12 cellular contexts compared by ENCODE assay signal in genomic region chr19:29928831-29929230, GRCh38. TPM values are rescaled to one million over a fixed set of nuclear protein-coding genes. Genes with fewer than 3 reads are reported as not detected.
DNase-seq lines count a peak whose midpoint lies in the region; ATAC-seq and TF ChIP-seq lines count a peak whose summit lies in the region.
"Had no signal": no experiment of that assay in that cellular context is flagged by ENCODE, and none has a peak within 500 bp of the region (broad histone marks: within the 10 kb centered on the region; RNA-seq: fewer than 3 reads in every experiment).

No MANE protein-coding gene starts in this region.

- in situ Hi-C loops in gastrocnemius medialis (cut with MboI; ENCODE audit: low sequenced_read_pairs in 4 of 4), result no loop called here

- intact Hi-C loops in gastrocnemius medialis (cut with DNase I; ENCODE audit: low total_unique reads), result no loop called here

- H3K4me1 Mint-ChIP-seq in stimulated activated naive CD8-positive, alpha-beta T cell treated with anti-CD3 and anti-CD28 coated beads, Interleukin-15, amount 100 ng/mL, for 72 hours, result peaks cover 4% of the 10 kb centered on the region

- peak; percentile 85 for ATAC-seq in GM18498 (IDR thresholded peaks at IDR 0.05; ENCODE audit: unreplicated experiment)
- peak; percentile 63 for ATAC-seq in GM19455 (IDR thresholded peaks at IDR 0.05; ENCODE audit: unreplicated experiment)
- ATAC-seq in HG02852 (IDR thresholded peaks at IDR 0.05; ENCODE audit: unreplicated experiment), result peak; percentile 71
- peak; percentile 78 for ATAC-seq in HG03565 (IDR thresholded peaks at IDR 0.05; ENCODE audit: unreplicated experiment)
- no peak for ATAC-seq in stimulated activated naive CD8-positive, alpha-beta T cell treated with anti-CD3 and anti-CD28 coated beads, Interleukin-15, amount 100 ng/mL, for 72 hours
- ATAC-seq in gastrocnemius medialis, result no peak

- H3K27ac Mint-ChIP-seq in stimulated activated naive CD8-positive, alpha-beta T cell treated with anti-CD3 and anti-CD28 coated beads, Interleukin-15, amount 100 ng/mL, for 72 hours, result no peak overlapping the region
- H3K27ac Mint-ChIP-seq: activated naive CD4-positive, alpha-beta T cell treated with anti-CD3 and anti-CD28 coated beads for 36 hours had no signal

- no peaks in the 10 kb centered on the region for H3K36me3 ChIP-seq in gastrocnemius medialis
- H3K36me3 ChIP-seq: HAP-1, transverse colon had no signal

- H3K4me1 ChIP-seq in gastrocnemius medialis, result no peaks in the 10 kb centered on the region
- H3K4me1 ChIP-seq: HAP-1, transverse colon had no signal

- no peak for TF ChIP-seq POLR2A in gastrocnemius medialis (IDR thresholded peaks at IDR 0.05)

- no peaks in the 10 kb centered on the region for H3K9me3 Mint-ChIP-seq in stimulated activated naive CD8-positive, alpha-beta T cell treated with anti-CD3 and anti-CD28 coated beads, Interleukin-15, amount 100 ng/mL, for 72 hours
- H3K9me3 Mint-ChIP-seq: activated naive CD4-positive, alpha-beta T cell treated with anti-CD3 and anti-CD28 coated beads for 36 hours had no signal

- H3K4me3 Mint-ChIP-seq in stimulated activated naive CD8-positive, alpha-beta T cell treated with anti-CD3 and anti-CD28 coated beads, Interleukin-15, amount 100 ng/mL, for 72 hours, result no peak overlapping the region
- H3K4me3 Mint-ChIP-seq: activated naive CD4-positive, alpha-beta T cell treated with anti-CD3 and anti-CD28 coated beads for 36 hours had no signal

- TF ChIP-seq CTCF in gastrocnemius medialis (IDR thresholded peaks at IDR 0.05 in 4 of 5, conservative IDR thresholded peaks at IDR 0.05 in 1 of 5), result no peak

- H3K27me3 ChIP-seq in gastrocnemius medialis, result no peaks in the 10 kb centered on the region
- H3K27me3 ChIP-seq: transverse colon had no signal

- no peak overlapping the region for H3K4me3 ChIP-seq in gastrocnemius medialis
- H3K4me3 ChIP-seq: HAP-1, transverse colon had no signal

- H3K27ac ChIP-seq in caudate nucleus (ENCODE audit: low read depth, low read length) (no peak overlapping the region), gastrocnemius medialis (no peak overlapping the region)
- H3K27ac ChIP-seq: transverse colon had no signal

- no peaks in the 10 kb centered on the region for H3K9me3 ChIP-seq in gastrocnemius medialis
- H3K9me3 ChIP-seq: HAP-1, transverse colon had no signal

- no peak for DNase-seq in SK-N-DZ (ENCODE audit: low spot score)
- no peak for DNase-seq in stimulated activated naive CD8-positive, alpha-beta T cell treated with anti-CD3 and anti-CD28 coated beads, Interleukin-15, amount 100 ng/mL, for 72 hours
- no peak for DNase-seq in caudate nucleus (lab: John Stamatoyannopoulos, UW)
- DNase-seq in gastrocnemius medialis, result no peak
- DNase-seq: activated naive CD4-positive, alpha-beta T cell treated with anti-CD3 and anti-CD28 coated beads for 36 hours; NCI-H1694; transverse colon had no signal

- no peaks in the 10 kb centered on the region for H3K27me3 Mint-ChIP-seq in stimulated activated naive CD8-positive, alpha-beta T cell treated with anti-CD3 and anti-CD28 coated beads, Interleukin-15, amount 100 ng/mL, for 72 hours

RNA-seq across cellular contexts. Expression of gene URI1, which starts 13.2 kb away (rescaled TPM):
- 58.2 and 68.6 TPM in 2 replicates for polyA plus RNA-seq in SK-N-DZ (2014; cell fraction: cytosol; rRNA removed)
- polyA plus RNA-seq in SK-N-DZ (2014; cell fraction: nucleus; rRNA removed), result 64.3 and 70.5 TPM in 2 replicates
- total RNA-seq in gastrocnemius medialis, result 10 to 100 TPM; 37.4 to 84.1 (median 59.2) TPM

Comparison
In these comparisons a context has a peak if more than half of its experiments do, and no peak if none do; other contexts are left out.
1. ATAC-seq: peak in GM18498 (single experiment), GM19455 (single experiment), HG02852 (single experiment) and HG03565 (single experiment); none in stimulated activated naive CD8-positive, alpha-beta T cell treated with anti-CD3 and anti-CD28 coated beads, Interleukin-15, amount 100 ng/mL, for 72 hours (single experiment) and gastrocnemius medialis (0 of 2).